Comparison of ENCODE assay signal across 8 cellular contexts in the genomic region with DNA sequence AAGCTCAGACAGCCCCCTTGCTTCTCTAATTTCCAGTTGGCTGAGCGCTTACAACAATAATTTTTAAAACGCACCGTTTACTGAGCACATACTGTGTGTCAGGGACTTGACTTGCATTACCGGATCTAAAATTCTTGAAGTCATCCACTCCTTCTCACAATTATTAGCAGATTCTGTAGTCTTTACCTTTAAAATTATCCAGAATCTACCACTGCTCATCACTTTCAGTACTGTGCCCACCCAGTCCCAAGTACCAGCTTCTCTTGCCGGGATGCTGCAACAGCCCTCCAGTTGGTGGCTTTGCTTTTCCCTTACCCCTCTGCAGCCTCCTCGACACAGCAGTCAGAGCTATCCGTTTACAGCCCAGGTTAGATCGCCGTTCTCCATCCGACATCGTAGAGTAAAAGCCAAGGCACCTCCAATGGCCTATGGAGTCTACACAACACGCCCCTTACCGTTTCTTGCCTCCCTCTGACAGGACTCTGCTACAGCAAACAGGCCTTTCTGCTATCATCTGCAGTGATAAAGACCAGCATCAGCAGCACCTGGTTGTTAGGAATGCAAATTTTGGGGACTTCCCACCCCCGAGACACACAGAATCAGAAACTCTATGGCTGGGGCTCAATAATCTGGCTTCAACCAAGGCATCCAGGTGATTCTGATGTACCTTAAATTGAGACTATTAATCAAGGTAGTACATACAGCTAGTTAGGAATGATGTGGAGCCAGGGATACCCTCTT.
DNase-seq lines count a peak whose midpoint lies in the region; ATAC-seq, FAIRE-seq and TF ChIP-seq lines count a peak whose summit lies in the region.

No MANE protein-coding gene starts in this region.

- H3K4me3 ChIP-seq in MM.1S (ENCODE audit: low read length), result peak overlapping the region; percentile 71

- ATAC-seq in naive B cell (ENCODE audit: low read depth in 2 of 2) (peak; percentile 59 to 72), GM18868 (IDR thresholded peaks at IDR 0.05; ENCODE audit: unreplicated experiment) (no peak)

- no peaks in the 10 kb centered on the region for H3F3A ChIP-seq in MM.1S (ENCODE audit: insufficient read depth, low read length)

- H3K4me1 Mint-ChIP-seq in chondrocyte (ENCODE audit: low read depth) (peaks cover 18% of the 10 kb centered on the region), naive B cell (peaks cover 11 to 18% (median 13%) of the 10 kb centered on the region in 3 donors)

- peak overlapping the region; percentile 90 for H2AFZ ChIP-seq in MM.1S (ENCODE audit: low read length)

- no peaks in the 10 kb centered on the region for H3K9me3 ChIP-seq in MM.1S (replicated peaks; ENCODE audit: insufficient read depth, low read length)

- H3K79me2 ChIP-seq in MM.1S (ENCODE audit: low read length), result no peaks in the 10 kb centered on the region

- H3K27ac Mint-ChIP-seq in chondrocyte (ENCODE audit: unreplicated experiment), result peak overlapping the region; percentile 96
- peak overlapping the region; percentile 35 to 98 (median 90) for H3K27ac Mint-ChIP-seq in naive B cell

- H3K9me3 Mint-ChIP-seq in chondrocyte (ENCODE audit: low read depth) (no peaks in the 10 kb centered on the region), naive B cell (peaks cover 0 to 6% (median 1%) of the 10 kb centered on the region in 7 donors)

- no peaks in the 10 kb centered on the region for H4K20me1 ChIP-seq in MM.1S (ENCODE audit: insufficient read depth, low read length)

- H3K27me3 ChIP-seq in MM.1S (replicated peaks; ENCODE audit: insufficient read depth, low read length), result no peaks in the 10 kb centered on the region

- H3K4me3 Mint-ChIP-seq in chondrocyte (ENCODE audit: unreplicated experiment) (peak overlapping the region; percentile 93), naive B cell (peak overlapping the region; percentile 85 to 95 (median 92))

- peak overlapping the region; percentile 98 for H3K4me2 ChIP-seq in MM.1S (ENCODE audit: low read depth, low read length)

- H3K9ac ChIP-seq in MM.1S (ENCODE audit: low read length), result peak overlapping the region; percentile 43; the same call in 1 of the 2 replicates

- no peaks in the 10 kb centered on the region for H3K36me3 ChIP-seq in MM.1S (replicated peaks; ENCODE audit: insufficient read depth, low read length)

- H3K4me1 ChIP-seq in MM.1S (ENCODE audit: low read length), result peaks cover 7% of the 10 kb centered on the region

- no peaks in the 10 kb centered on the region for H3K27me3 Mint-ChIP-seq in chondrocyte (ENCODE audit: low read depth)
- peaks cover 10 to 21% (median 17%) of the 10 kb centered on the region in 3 donors for H3K27me3 Mint-ChIP-seq in naive B cell

- H3K27ac ChIP-seq in MM.1S (ENCODE audit: low read length), result no peak overlapping the region

- no peak for TF ChIP-seq CTCF in GM20000 (IDR thresholded peaks at IDR 0.05; ENCODE audit: extremely low read depth, missing control alignments)
- TF ChIP-seq CTCF in MM.1S (IDR thresholded peaks at IDR 0.05; ENCODE audit: low read length), result no peak
- TF ChIP-seq CTCF in chondrocyte (IDR thresholded peaks at IDR 0.05), result no peak
- no peak for TF ChIP-seq CTCF in D721Med (IDR thresholded peaks at IDR 0.05; ENCODE audit: insufficient read depth, missing control alignments)

- DNase-seq in GM20000 (ENCODE audit: low spot score) (peak; percentile 14), MM.1S (peak; percentile 40), chondrocyte (ENCODE audit: low spot score) (no peak), naive B cell (peak; percentile 40), SIG-M5 (lab: John Stamatoyannopoulos, UW) (no peak), kidney glomerular epithelial cell (lab: John Stamatoyannopoulos, UW) (no peak), D721Med (ENCODE audit: insufficient read length, low spot score) (no peak)

- no peaks in the 10 kb centered on the region for H3K36me3 Mint-ChIP-seq in chondrocyte (ENCODE audit: low read depth)
- H3K36me3 Mint-ChIP-seq in naive B cell, result no peaks in the 10 kb centered on the region

- no peaks in the 10 kb centered on the region for H3K9me2 ChIP-seq in MM.1S (replicated peaks; ENCODE audit: insufficient read depth, low read length)

- FAIRE-seq in D721Med (lab: Jason Lieb, UNC), result no peak

Comparison
In these comparisons a context has a peak if more than half of its experiments do, and no peak if none do; other contexts are left out.
1. DNase-seq: peak in GM20000 (single experiment), MM.1S (single experiment) and naive B cell (single experiment); none in chondrocyte (single experiment), SIG-M5 (single experiment), kidney glomerular epithelial cell (single experiment) and D721Med (single experiment).